16 cellular contexts compared by ENCODE assay signal in genomic region chr2:223868005-223868404, GRCh38. TPM values are rescaled to one million over a fixed set of nuclear protein-coding genes. Genes with fewer than 3 reads are reported as not detected.
DNase-seq lines count a peak whose midpoint lies in the region; ATAC-seq, FAIRE-seq and TF ChIP-seq lines count a peak whose summit lies in the region.
"Had no signal": no experiment of that assay in that cellular context is flagged by ENCODE, and none has a peak within 500 bp of the region (broad histone marks: within the 10 kb centered on the region; RNA-seq: fewer than 3 reads in every experiment).

No MANE protein-coding gene starts in this region.

- H3K4me3 ChIP-seq in WERI-Rb-1 (ENCODE audit: low read depth, low read length), result no peak overlapping the region

- no peak for FAIRE-seq in GM19239 (lab: Jason Lieb, UNC)

- ATAC-seq in GM18861 (IDR thresholded peaks at IDR 0.05; ENCODE audit: unreplicated experiment) (peak; percentile 55), GM21723 (IDR thresholded peaks at IDR 0.05; ENCODE audit: unreplicated experiment) (peak; percentile 53), HG03520 (IDR thresholded peaks at IDR 0.05; ENCODE audit: unreplicated experiment) (peak; percentile 59)
- ATAC-seq: right cardiac atrium had no signal

- H3K9me3 ChIP-seq in WERI-Rb-1 (ENCODE audit: severe bottlenecking), result no peaks in the 10 kb centered on the region

- no peaks in the 10 kb centered on the region for H3K36me3 ChIP-seq in WERI-Rb-1

- peak; percentile 69 for DNase-seq in WERI-Rb-1
- no peak for DNase-seq in mesenteric fat pad (ENCODE audit: low spot score)
- no peak for DNase-seq in NCI-H187 (lab: John Stamatoyannopoulos, UW)
- DNase-seq in GM19239 (ENCODE audit: insufficient read length, low spot score), result no peak
- no peak for DNase-seq in NCI-H510A treated with DMSO at 0.1 percent for 48 hours (lab: John Stamatoyannopoulos, UW)
- DNase-seq: amniotic stem cell; effector CD4-positive, alpha-beta T cell; hippocampal formation; KBM-7; midbrain; NCI-H345; right cardiac atrium; SW 1271 had no signal

- no peak for TF ChIP-seq CTCF in WERI-Rb-1 (IDR thresholded peaks at IDR 0.05; ENCODE audit: low read depth, low read length)

- no peaks in the 10 kb centered on the region for H3K27me3 ChIP-seq in WERI-Rb-1 (ENCODE audit: insufficient read depth, low read depth, severe bottlenecking)

- H3K27ac ChIP-seq in WERI-Rb-1, result peak overlapping the region; percentile 29

RNA-seq across cellular contexts. Expression of gene AP1S3, which starts 30.6 kb away (rescaled TPM):
- 0.61 TPM for total RNA-seq in mesenteric fat pad
